15 cellular contexts compared by ENCODE assay signal in genomic region chr2:186031229-186031628, GRCh38.
DNase-seq lines count a peak whose midpoint lies in the region; ATAC-seq and TF ChIP-seq lines count a peak whose summit lies in the region.
"Had no signal": no experiment of that assay in that cellular context is flagged by ENCODE, and none has a peak within 500 bp of the region (broad histone marks: within the 10 kb centered on the region; RNA-seq: fewer than 3 reads in every experiment).

No MANE protein-coding gene starts in this region.

- no peaks in the 10 kb centered on the region for H3K36me3 Mint-ChIP-seq in H9 (ENCODE audit: insufficient read depth in 1 of 3, low read depth in 3 of 3)

- no peak overlapping the region for H2AK5ac ChIP-seq in H9 (ENCODE audit: insufficient read length, low read length)

- H4K91ac ChIP-seq in H9 (ENCODE audit: insufficient read length, low read depth, low read length) = no peak overlapping the region

- no peaks in the 10 kb centered on the region for H3K9me3 ChIP-seq in mucosa of descending colon
- no peaks in the 10 kb centered on the region for H3K9me3 ChIP-seq in H9 (ENCODE audit: control insufficient read depth, low read depth, low read length)
- H3K9me3 ChIP-seq in Karpas-422 (ENCODE audit: low read length) = peaks cover 18% of the 10 kb centered on the region; the same call in 1 of the 2 replicates

- DNase-seq in mucosa of descending colon = no peak
- DNase-seq in H9 = no peak
- no peak for DNase-seq in Karpas-422
- no peak for DNase-seq in NCI-H524 (lab: John Stamatoyannopoulos, UW)
- DNase-seq: AML-193, Calu3, GF-D8, H7, KBM-7, NCI-H1105, NCI-H187, NCI-H510A had no signal

- no peak overlapping the region for H3K4ac ChIP-seq in H9 (ENCODE audit: low read depth, low read length)

- no peak overlapping the region for H3T11ph ChIP-seq in H9 (ENCODE audit: low read length)

- H4K20me1 ChIP-seq in H9 (ENCODE audit: control insufficient read depth, insufficient read depth, insufficient read length) = no peaks in the 10 kb centered on the region
- H4K20me1 ChIP-seq in Karpas-422 (ENCODE audit: insufficient read depth, low read depth, low read length) = no peaks in the 10 kb centered on the region

- H3K9me3 Mint-ChIP-seq in H9 = no peaks in the 10 kb centered on the region

- no peak overlapping the region for H2BK5ac ChIP-seq in H9 (ENCODE audit: insufficient read length, low read length)

- H3K56ac ChIP-seq in H9 (ENCODE audit: insufficient read length, low read depth, low read length) = no peak overlapping the region

- no peaks in the 10 kb centered on the region for H3K9me2 ChIP-seq in Karpas-422 (replicated peaks; ENCODE audit: insufficient read depth, low read length)

- no peaks in the 10 kb centered on the region for H3K79me2 ChIP-seq in H9 (ENCODE audit: insufficient read depth, low read length)
- H3K79me2 ChIP-seq in Karpas-422 (ENCODE audit: low read length) = no peaks in the 10 kb centered on the region

- intact Hi-C loops in mucosa of descending colon (cut with DNase I, micrococcal nuclease) = no loop called here

- no peak overlapping the region for H3K4me2 ChIP-seq in H9 (ENCODE audit: insufficient read depth, insufficient read length, low read length)
- no peak overlapping the region for H3K4me2 ChIP-seq in Karpas-422 (ENCODE audit: low read depth, low read length, poor library complexity, severe bottlenecking)

- no peaks in the 10 kb centered on the region for H3K27me3 Mint-ChIP-seq in H9 (ENCODE audit: low read depth)

- H2BK15ac ChIP-seq in H9 (ENCODE audit: low read depth, low read length) = no peak overlapping the region

- no peak overlapping the region for H4K8ac ChIP-seq in H9 (replicated peaks; ENCODE audit: insufficient read length, low read depth, low read length)

- H3K23me2 ChIP-seq in H9 (ENCODE audit: insufficient read length, low read depth, low read length, poor library complexity, severe bottlenecking) = no peaks in the 10 kb centered on the region

- H3K27ac ChIP-seq in H9 (ENCODE audit: insufficient read length, low read depth, low read length) = no peak overlapping the region
- H3K27ac ChIP-seq in Karpas-422 (ENCODE audit: low read length) = no peak overlapping the region

- H3K27me3 ChIP-seq in H9 (ENCODE audit: insufficient read depth, low read length) = no peaks in the 10 kb centered on the region
- no peaks in the 10 kb centered on the region for H3K27me3 ChIP-seq in Karpas-422 (ENCODE audit: low read length)

- H2AFZ ChIP-seq in H9 (ENCODE audit: low read length) (no peak overlapping the region), Karpas-422 (ENCODE audit: low read length) (no peak overlapping the region)

- H3K27ac Mint-ChIP-seq in H9 = no peak overlapping the region

- no CpG with 5 or more reads among the region's 1 CpG for WGBS in H9 (ENCODE audit: extremely low coverage, insufficient read length, low lambda C conversion rate)

- H4K5ac ChIP-seq in H9 (ENCODE audit: insufficient read length, low read depth, low read length) = no peak overlapping the region

- no peak overlapping the region for H3K18ac ChIP-seq in H9 (ENCODE audit: insufficient read length, low read depth, low read length)

- ATAC-seq in GM18498 (IDR thresholded peaks at IDR 0.05; ENCODE audit: unreplicated experiment) (peak; percentile 60), GM21529 (IDR thresholded peaks at IDR 0.05; ENCODE audit: unreplicated experiment) (peak; percentile 57), HG03442 (IDR thresholded peaks at IDR 0.05; ENCODE audit: unreplicated experiment) (peak; percentile 34), mucosa of descending colon (peak; percentile 22)

- H3K4me3 ChIP-seq in mucosa of descending colon (no peak overlapping the region), Karpas-422 (ENCODE audit: low read length) (no peak overlapping the region)

- H3K4me1 Mint-ChIP-seq in H9 = no peaks in the 10 kb centered on the region

- no peaks in the 10 kb centered on the region for H3K4me1 ChIP-seq in mucosa of descending colon (ENCODE audit: low read depth)
- no peaks in the 10 kb centered on the region for H3K4me1 ChIP-seq in H9 (ENCODE audit: insufficient read depth, low read length)
- no peaks in the 10 kb centered on the region for H3K4me1 ChIP-seq in Karpas-422 (ENCODE audit: low read length)

- no peak overlapping the region for H2BK12ac ChIP-seq in H9 (ENCODE audit: insufficient read length, low read depth, low read length)

- H2BK120ac ChIP-seq in H9 (ENCODE audit: low read depth, low read length, poor library complexity, severe bottlenecking) = no peak overlapping the region

- no peak overlapping the region for H2BK20ac ChIP-seq in H9 (ENCODE audit: low read depth, low read length, poor library complexity, severe bottlenecking)

- H3K14ac ChIP-seq in H9 (ENCODE audit: insufficient read depth, low read length) = no peak overlapping the region

- H3K36me3 ChIP-seq in mucosa of descending colon (ENCODE audit: low read depth) (no peaks in the 10 kb centered on the region), Karpas-422 (ENCODE audit: insufficient read depth, low read length) (no peaks in the 10 kb centered on the region)

- no peak overlapping the region for H3K9ac ChIP-seq in H9 (ENCODE audit: extremely low read depth, insufficient read length, low read length)
- no peak overlapping the region for H3K9ac ChIP-seq in Karpas-422 (ENCODE audit: low read length)

- no peak overlapping the region for H3K23ac ChIP-seq in H9 (ENCODE audit: insufficient read length, low read depth, low read length)

- no peak overlapping the region for H3K4me3 Mint-ChIP-seq in H9

- no peaks in the 10 kb centered on the region for H3K79me1 ChIP-seq in H9 (ENCODE audit: insufficient read depth, low read depth, low read length, poor library complexity, severe bottlenecking)

- TF ChIP-seq CTCF in mucosa of descending colon (IDR thresholded peaks at IDR 0.05) (no peak), H9 (conservative IDR thresholded peaks at IDR 0.05) (no peak)
